Comparison of ENCODE assay signal across 8 cellular contexts in genomic region chr9:73081979-73082657, GRCh38.
DNase-seq lines count a peak whose midpoint lies in the region; ATAC-seq, FAIRE-seq and TF ChIP-seq lines count a peak whose summit lies in the region.

No MANE protein-coding gene starts in this region.

- peak; percentile 79 for FAIRE-seq in pancreas (lab: Jason Lieb, UNC)

- H3K9me3 ChIP-seq in SK-N-MC (ENCODE audit: low read depth, low read length) (no peaks in the 10 kb centered on the region; the same call in 1 of the 2 replicates), pancreas (peaks cover 0 to 3% (median 0%) of the 10 kb centered on the region in 4 donors)

- H3K27ac ChIP-seq in SK-N-MC, result no peak overlapping the region
- H3K27ac ChIP-seq in pancreas, result no peak overlapping the region

- intact Hi-C loops in pancreas (cut with DNase I), result loop anchor here in 2 of 3 donors (10.0 kb wide), 2 partner anchors 207 to 227 kb away; no protein-coding TSS in a partner anchor

- POLR2A ChIA-PET in AG04449 (lab: Yijun Ruan, JAX), result no interaction called here

- DNase-seq in AG04449 (ENCODE audit: low read depth, low spot score) (no peak), GM13977 (ENCODE audit: low spot score) (peak; percentile 46), SK-N-MC (ENCODE audit: low read depth, low spot score) (peak; percentile 74), fibroblast of peridontal ligament (ENCODE audit: extremely low read depth) (peak; percentile 80), pancreas (peak in 1 of 6 donors; percentile 15), middle frontal gyrus (ENCODE audit: extremely low spot score, low spot score) (no peak)
- DNase-seq in Jurkat, Clone E6-1 (ENCODE audit: low read depth, low spot score), result peak; percentile 26

- no peaks in the 10 kb centered on the region for H3K27me3 ChIP-seq in pancreas

- in situ Hi-C loops in GM13977 (cut with MboI; ENCODE audit: low pct_unique_long_range_greater_than_20kb, low sequenced_read_pairs, unreplicated experiment), result no loop called here

- H3K4me1 ChIP-seq in pancreas, result no peaks in the 10 kb centered on the region

- no peak overlapping the region for H3K9ac ChIP-seq in SK-N-MC (ENCODE audit: insufficient read length)

- peak; percentile 48 to 88 (median 84) for ATAC-seq in pancreas
- no peak for ATAC-seq in activated CD4-positive, CD25-positive, alpha-beta regulatory T cell treated with anti-CD3 and anti-CD28 coated beads, Interleukin-2, amount 50 U/mL, for 24 hours

- CTCF ChIA-PET in AG04449 (lab: Yijun Ruan, JAX), result interaction anchor here (0.7 to 6.8 kb wide), 25 partner anchors 8 to 1045 kb away, joined by 3 to 94 read pairs (median 4); no protein-coding TSS in a partner anchor

- no peaks in the 10 kb centered on the region for H3K36me3 ChIP-seq in SK-N-MC (ENCODE audit: insufficient read depth, low read length)
- H3K36me3 ChIP-seq in pancreas, result no peaks in the 10 kb centered on the region

- peak; percentile 66 for TF ChIP-seq CTCF in AG04449 (IDR thresholded peaks at IDR 0.05; ENCODE audit: insufficient read depth, low read length, missing control alignments)
- TF ChIP-seq CTCF in GM13977 (IDR thresholded peaks at IDR 0.05; ENCODE audit: extremely low read depth, insufficient read depth, missing control alignments), result peak; percentile 65
- peak; percentile 22 to 67 (median 52) for TF ChIP-seq CTCF in pancreas (IDR thresholded peaks at IDR 0.05)

- H3K4me3 ChIP-seq in AG04449 (ENCODE audit: low read depth, low read length) (no peak overlapping the region), SK-N-MC (no peak overlapping the region), pancreas (no peak overlapping the region)
- no peak overlapping the region for H3K4me3 ChIP-seq in Jurkat, Clone E6-1 (ENCODE audit: low read length)

- 23 to 36% methylated on average over 2 of the region's 2 CpGs for WGBS in pancreas, 2 donors

Comparison
In these comparisons a context has a peak if more than half of its experiments do, and no peak if none do; other contexts are left out.
1. DNase-seq: peak in GM13977 (single experiment), Jurkat, Clone E6-1 (single experiment), SK-N-MC (single experiment) and fibroblast of peridontal ligament (single experiment); none in AG04449 (single experiment) and middle frontal gyrus (single experiment).
2. ATAC-seq: peak in pancreas (4 of 4); none in activated CD4-positive, CD25-positive, alpha-beta regulatory T cell treated with anti-CD3 and anti-CD28 coated beads, Interleukin-2, amount 50 U/mL, for 24 hours (0 of 2).
3. Peak in every context shown above with its lines, with median percentiles within 50 percentile points of each other: CTCF ChIP-seq.